In the genomic region with DNA sequence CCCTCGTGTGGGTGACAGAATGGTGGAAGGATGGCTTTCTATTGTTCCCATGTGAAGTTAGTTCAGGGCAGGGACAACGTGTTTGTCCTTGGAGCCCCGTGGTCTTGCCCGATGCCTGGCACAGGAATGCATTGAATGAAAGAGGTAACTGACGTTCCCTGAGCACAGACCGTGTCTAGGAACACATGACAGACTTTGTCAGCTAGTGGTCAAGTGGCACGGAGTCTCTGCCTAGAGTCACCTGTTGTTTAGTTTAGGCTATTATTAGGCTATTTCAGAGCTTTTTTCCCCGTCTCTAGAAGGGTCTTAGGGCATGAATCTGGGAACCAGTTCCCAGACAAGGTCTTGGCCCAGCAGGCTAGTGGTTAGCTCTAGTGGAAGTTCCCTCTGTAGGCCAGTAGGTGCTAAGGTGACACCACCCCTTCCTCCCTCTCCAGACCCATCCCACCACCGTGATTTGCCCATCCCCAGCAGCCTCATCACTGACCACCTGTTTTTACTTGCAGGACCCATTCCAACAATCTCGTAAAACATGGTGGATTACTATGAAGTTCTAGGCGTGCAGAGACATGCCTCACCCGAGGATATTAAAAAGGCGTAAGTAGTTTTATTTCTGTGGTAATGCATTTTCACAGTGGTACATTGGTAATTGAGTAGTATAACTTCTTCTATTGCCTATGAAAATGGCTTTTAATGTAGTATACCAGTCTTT, we compare ENCODE assay signal across 1 cellular context.
A peak's percentile ranks its signal among the peaks of the same experiment; 100 is the strongest.
TF ChIP-seq lines count a peak whose summit lies in the region.

No MANE protein-coding gene starts in this region.

TF ChIP-seq in HEK293, 187 proteins besides CTCF, POLR2A, EP300 and RAD21 (continued from another document):
- TF ChIP-seq YY1 (tag by site-specific recombination; IDR thresholded peaks at IDR 0.05) (peak; percentile 55; the same call in 1 of the 2 replicates), ZNF596 (tag by site-specific recombination; IDR thresholded peaks at IDR 0.05) (peak; percentile 21; the same call in 1 of the 2 replicates), ZNF302 (tag by site-specific recombination; IDR thresholded peaks at IDR 0.05; ENCODE audit: low read depth) (no peak), ZNF391 (tag by site-specific recombination; IDR thresholded peaks at IDR 0.05; ENCODE audit: borderline replicate concordance, low read depth) (peak; percentile 68; the same call in 1 of the 2 replicates), ZIC2 (tag by site-specific recombination; IDR thresholded peaks at IDR 0.05) (peak; percentile 58), HOXD13 (CRISPR knock-in tag; IDR thresholded peaks at IDR 0.05; ENCODE audit: borderline replicate concordance) (0 out of 2 replicates have a peak, but pooled peaks have one; percentile 39), ZNF561 (tag by site-specific recombination; IDR thresholded peaks at IDR 0.05; ENCODE audit: borderline replicate concordance) (peak; percentile 89), MZF1 (tag by site-specific recombination; IDR thresholded peaks at IDR 0.05; ENCODE audit: borderline replicate concordance) (peak; percentile 42; the same call in 1 of the 2 replicates), WT1 (tag by site-specific recombination; IDR thresholded peaks at IDR 0.05) (peak; percentile 65), ZBTB8A (tag by site-specific recombination; IDR thresholded peaks at IDR 0.05) (peak; percentile 83), ZSCAN30 (tag by site-specific recombination; IDR thresholded peaks at IDR 0.05) (peak; percentile 67; the same call in 1 of the 2 replicates), GLI2 (tag by site-specific recombination; IDR thresholded peaks at IDR 0.05; ENCODE audit: borderline replicate concordance, low read depth) (peak; percentile 63; the same call in 1 of the 2 replicates), KLF1 (tag by site-specific recombination; IDR thresholded peaks at IDR 0.05) (peak; percentile 39; the same call in 1 of the 2 replicates), ZNF610 (tag by site-specific recombination; IDR thresholded peaks at IDR 0.05; ENCODE audit: borderline replicate concordance) (peak; percentile 73; the same call in 1 of the 2 replicates), ZNF654 (tag by site-specific recombination; IDR thresholded peaks at IDR 0.05; ENCODE audit: low read depth) (no peak), SCRT2 (tag by site-specific recombination; IDR thresholded peaks at IDR 0.05) (peak; percentile 98), BCL11A (tag by site-specific recombination; IDR thresholded peaks at IDR 0.05; ENCODE audit: low read depth) (peak; percentile 84), ZNF843 (tag by site-specific recombination; IDR thresholded peaks at IDR 0.05) (peak; percentile 96), ZNF501 (tag by site-specific recombination; IDR thresholded peaks at IDR 0.05) (0 out of 2 replicates have a peak, but pooled peaks have one; percentile 45), OVOL3 (tag by site-specific recombination; IDR thresholded peaks at IDR 0.05) (peak; percentile 94), ZNF366 (tag by site-specific recombination; conservative IDR thresholded peaks at IDR 0.05) (peak; percentile 65; the same call in 1 of the 2 replicates), OSR2 (tag by site-specific recombination; IDR thresholded peaks at IDR 0.05) (peak; percentile 96), ZNF184 (tag by site-specific recombination; IDR thresholded peaks at IDR 0.05) (no peak), ZNF514 (tag by site-specific recombination; IDR thresholded peaks at IDR 0.05) (no peak), ZEB2 (tag by site-specific recombination; IDR thresholded peaks at IDR 0.05) (peak; percentile 57), GLIS2 (tag by site-specific recombination; IDR thresholded peaks at IDR 0.05) (no peak), GLIS1 (tag by site-specific recombination; IDR thresholded peaks at IDR 0.05) (peak; percentile 62; the same call in 1 of the 2 replicates), ZNF214 (tag by site-specific recombination; IDR thresholded peaks at IDR 0.05; ENCODE audit: borderline replicate concordance) (no peak), ZBTB1 (tag by site-specific recombination; IDR thresholded peaks at IDR 0.05) (peak; percentile 76; the same call in 1 of the 2 replicates), ZNF24 (tag by site-specific recombination; IDR thresholded peaks at IDR 0.05) (peak; percentile 63; the same call in 1 of the 2 replicates), GFI1B (tag by site-specific recombination; IDR thresholded peaks at IDR 0.05) (no peak), ZNF558 (tag by site-specific recombination; IDR thresholded peaks at IDR 0.05) (peak; percentile 66; the same call in 1 of the 2 replicates), ZNF585B (tag by site-specific recombination; IDR thresholded peaks at IDR 0.05) (no peak), ZXDB (tag by site-specific recombination; IDR thresholded peaks at IDR 0.05) (no peak), ZNF423 (tag by site-specific recombination; IDR thresholded peaks at IDR 0.05) (peak; percentile 48; the same call in 1 of the 2 replicates), SCRT1 (tag by site-specific recombination; IDR thresholded peaks at IDR 0.05; ENCODE audit: borderline replicate concordance) (peak; percentile 99)
- TF ChIP-seq, protein P1, sequence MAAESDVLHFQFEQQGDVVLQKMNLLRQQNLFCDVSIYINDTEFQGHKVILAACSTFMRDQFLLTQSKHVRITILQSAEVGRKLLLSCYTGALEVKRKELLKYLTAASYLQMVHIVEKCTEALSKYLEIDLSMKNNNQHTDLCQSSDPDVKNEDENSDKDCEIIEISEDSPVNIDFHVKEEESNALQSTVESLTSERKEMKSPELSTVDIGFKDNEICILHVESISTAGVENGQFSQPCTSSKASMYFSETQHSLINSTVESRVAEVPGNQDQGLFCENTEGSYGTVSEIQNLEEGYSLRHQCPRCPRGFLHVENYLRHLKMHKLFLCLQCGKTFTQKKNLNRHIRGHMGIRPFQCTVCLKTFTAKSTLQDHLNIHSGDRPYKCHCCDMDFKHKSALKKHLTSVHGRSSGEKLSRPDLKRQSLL (tag by site-specific recombination; IDR thresholded peaks at IDR 0.05), result 0 out of 2 replicates have a peak, but pooled peaks have one; percentile 27
- TF ChIP-seq, protein P2, sequence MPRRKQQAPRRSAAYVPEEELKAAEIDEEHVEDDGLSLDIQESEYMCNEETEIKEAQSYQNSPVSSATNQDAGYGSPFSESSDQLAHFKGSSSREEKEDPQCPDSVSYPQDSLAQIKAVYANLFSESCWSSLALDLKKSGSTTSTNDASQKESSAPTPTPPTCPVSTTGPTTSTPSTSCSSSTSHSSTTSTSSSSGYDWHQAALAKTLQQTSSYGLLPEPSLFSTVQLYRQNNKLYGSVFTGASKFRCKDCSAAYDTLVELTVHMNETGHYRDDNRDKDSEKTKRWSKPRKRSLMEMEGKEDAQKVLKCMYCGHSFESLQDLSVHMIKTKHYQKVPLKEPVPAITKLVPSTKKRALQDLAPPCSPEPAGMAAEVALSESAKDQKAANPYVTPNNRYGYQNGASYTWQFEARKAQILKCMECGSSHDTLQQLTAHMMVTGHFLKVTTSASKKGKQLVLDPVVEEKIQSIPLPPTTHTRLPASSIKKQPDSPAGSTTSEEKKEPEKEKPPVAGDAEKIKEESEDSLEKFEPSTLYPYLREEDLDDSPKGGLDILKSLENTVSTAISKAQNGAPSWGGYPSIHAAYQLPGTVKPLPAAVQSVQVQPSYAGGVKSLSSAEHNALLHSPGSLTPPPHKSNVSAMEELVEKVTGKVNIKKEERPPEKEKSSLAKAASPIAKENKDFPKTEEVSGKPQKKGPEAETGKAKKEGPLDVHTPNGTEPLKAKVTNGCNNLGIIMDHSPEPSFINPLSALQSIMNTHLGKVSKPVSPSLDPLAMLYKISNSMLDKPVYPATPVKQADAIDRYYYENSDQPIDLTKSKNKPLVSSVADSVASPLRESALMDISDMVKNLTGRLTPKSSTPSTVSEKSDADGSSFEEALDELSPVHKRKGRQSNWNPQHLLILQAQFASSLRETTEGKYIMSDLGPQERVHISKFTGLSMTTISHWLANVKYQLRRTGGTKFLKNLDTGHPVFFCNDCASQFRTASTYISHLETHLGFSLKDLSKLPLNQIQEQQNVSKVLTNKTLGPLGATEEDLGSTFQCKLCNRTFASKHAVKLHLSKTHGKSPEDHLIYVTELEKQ (tag by site-specific recombination; IDR thresholded peaks at IDR 0.05; ENCODE audit: borderline replicate concordance), result peak; percentile 94
- TF ChIP-seq, protein P3, sequence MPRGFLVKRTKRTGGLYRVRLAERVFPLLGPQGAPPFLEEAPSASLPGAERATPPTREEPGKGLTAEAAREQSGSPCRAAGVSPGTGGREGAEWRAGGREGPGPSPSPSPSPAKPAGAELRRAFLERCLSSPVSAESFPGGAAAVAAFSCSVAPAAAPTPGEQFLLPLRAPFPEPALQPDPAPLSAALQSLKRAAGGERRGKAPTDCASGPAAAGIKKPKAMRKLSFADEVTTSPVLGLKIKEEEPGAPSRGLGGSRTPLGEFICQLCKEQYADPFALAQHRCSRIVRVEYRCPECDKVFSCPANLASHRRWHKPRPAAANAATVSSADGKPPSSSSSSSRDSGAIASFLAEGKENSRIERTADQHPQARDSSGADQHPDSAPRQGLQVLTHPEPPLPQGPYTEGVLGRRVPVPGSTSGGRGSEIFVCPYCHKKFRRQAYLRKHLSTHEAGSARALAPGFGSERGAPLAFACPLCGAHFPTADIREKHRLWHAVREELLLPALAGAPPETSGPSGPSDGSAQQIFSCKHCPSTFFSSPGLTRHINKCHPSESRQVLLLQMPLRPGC (tag by site-specific recombination; IDR thresholded peaks at IDR 0.05), result 0 out of 2 replicates have a peak, but pooled peaks have one; percentile 60
- TF ChIP-seq, protein P4, sequence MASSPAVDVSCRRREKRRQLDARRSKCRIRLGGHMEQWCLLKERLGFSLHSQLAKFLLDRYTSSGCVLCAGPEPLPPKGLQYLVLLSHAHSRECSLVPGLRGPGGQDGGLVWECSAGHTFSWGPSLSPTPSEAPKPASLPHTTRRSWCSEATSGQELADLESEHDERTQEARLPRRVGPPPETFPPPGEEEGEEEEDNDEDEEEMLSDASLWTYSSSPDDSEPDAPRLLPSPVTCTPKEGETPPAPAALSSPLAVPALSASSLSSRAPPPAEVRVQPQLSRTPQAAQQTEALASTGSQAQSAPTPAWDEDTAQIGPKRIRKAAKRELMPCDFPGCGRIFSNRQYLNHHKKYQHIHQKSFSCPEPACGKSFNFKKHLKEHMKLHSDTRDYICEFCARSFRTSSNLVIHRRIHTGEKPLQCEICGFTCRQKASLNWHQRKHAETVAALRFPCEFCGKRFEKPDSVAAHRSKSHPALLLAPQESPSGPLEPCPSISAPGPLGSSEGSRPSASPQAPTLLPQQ (tag by site-specific recombination; IDR thresholded peaks at IDR 0.05), result peak; percentile 51
- TF ChIP-seq, protein P5, sequence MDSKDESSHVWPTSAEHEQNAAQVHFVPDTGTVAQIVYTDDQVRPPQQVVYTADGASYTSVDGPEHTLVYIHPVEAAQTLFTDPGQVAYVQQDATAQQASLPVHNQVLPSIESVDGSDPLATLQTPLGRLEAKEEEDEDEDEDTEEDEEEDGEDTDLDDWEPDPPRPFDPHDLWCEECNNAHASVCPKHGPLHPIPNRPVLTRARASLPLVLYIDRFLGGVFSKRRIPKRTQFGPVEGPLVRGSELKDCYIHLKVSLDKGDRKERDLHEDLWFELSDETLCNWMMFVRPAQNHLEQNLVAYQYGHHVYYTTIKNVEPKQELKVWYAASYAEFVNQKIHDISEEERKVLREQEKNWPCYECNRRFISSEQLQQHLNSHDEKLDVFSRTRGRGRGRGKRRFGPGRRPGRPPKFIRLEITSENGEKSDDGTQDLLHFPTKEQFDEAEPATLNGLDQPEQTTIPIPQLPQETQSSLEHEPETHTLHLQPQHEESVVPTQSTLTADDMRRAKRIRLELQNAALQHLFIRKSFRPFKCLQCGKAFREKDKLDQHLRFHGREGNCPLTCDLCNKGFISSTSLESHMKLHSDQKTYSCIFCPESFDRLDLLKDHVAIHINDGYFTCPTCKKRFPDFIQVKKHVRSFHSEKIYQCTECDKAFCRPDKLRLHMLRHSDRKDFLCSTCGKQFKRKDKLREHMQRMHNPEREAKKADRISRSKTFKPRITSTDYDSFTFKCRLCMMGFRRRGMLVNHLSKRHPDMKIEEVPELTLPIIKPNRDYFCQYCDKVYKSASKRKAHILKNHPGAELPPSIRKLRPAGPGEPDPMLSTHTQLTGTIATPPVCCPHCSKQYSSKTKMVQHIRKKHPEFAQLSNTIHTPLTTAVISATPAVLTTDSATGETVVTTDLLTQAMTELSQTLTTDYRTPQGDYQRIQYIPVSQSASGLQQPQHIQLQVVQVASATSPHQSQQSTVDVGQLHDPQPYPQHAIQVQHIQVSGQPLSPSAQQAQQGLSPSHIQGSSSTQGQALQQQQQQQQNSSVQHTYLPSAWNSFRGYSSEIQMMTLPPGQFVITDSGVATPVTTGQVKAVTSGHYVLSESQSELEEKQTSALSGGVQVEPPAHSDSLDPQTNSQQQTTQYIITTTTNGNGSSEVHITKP (tag by site-specific recombination; IDR thresholded peaks at IDR 0.05), result 0 out of 2 replicates have a peak, but pooled peaks have one; percentile 16
- TF ChIP-seq, protein P6, sequence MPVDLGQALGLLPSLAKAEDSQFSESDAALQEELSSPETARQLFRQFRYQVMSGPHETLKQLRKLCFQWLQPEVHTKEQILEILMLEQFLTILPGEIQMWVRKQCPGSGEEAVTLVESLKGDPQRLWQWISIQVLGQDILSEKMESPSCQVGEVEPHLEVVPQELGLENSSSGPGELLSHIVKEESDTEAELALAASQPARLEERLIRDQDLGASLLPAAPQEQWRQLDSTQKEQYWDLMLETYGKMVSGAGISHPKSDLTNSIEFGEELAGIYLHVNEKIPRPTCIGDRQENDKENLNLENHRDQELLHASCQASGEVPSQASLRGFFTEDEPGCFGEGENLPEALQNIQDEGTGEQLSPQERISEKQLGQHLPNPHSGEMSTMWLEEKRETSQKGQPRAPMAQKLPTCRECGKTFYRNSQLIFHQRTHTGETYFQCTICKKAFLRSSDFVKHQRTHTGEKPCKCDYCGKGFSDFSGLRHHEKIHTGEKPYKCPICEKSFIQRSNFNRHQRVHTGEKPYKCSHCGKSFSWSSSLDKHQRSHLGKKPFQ (tag by site-specific recombination; IDR thresholded peaks at IDR 0.05), result peak; percentile 85
